Comparison of ENCODE assay signal across 12 cellular contexts in the genomic region with DNA sequence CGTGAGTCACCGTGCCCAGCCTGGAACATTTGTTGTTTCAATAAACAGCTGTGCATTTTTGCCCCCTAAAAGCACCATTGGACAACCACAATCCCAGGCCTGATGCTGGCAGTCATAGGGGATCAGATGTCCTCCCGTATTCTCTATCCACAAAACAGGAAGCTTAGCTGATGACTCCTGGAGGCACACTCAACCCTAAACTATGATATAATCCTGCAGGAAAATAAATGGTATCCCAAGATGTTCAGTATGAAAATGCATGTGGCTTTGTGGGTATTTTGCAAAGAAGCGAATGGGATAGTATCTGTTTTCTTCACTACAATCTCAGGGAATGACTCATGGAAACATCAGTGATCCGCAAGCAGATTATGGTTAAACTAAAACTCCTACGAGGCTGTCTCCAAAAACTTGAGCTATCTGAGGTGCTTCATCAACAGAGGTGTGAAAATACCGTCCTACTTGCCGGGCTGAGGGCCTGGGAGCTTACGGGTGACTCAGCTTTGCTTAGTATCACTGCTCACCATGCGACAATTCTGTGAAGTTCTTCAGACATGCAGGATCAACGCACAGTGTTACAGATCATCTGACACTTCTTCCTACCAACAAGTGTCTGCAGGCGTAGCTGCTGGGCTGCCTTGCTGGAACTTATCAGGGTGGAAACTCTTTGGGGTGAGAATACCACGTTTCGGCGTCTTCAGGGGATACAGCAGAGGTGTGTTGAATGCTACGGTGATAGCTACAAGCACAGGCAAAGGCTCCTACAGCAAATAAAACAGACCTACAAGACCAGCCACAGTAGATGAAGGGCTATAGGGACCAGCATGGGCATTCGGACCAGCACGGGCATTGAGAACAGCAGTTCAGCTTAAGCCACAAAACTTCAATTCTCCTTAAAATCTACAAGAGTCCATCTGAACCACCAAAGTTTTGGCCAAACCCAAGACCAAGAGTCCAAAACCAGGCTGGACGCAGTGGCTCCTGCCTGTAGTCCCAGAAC.
DNase-seq lines count a peak whose midpoint lies in the region; ATAC-seq and TF ChIP-seq lines count a peak whose summit lies in the region.
"Had no signal": no experiment of that assay in that cellular context is flagged by ENCODE, and none has a peak within 500 bp of the region (broad histone marks: within the 10 kb centered on the region; RNA-seq: fewer than 3 reads in every experiment).

No MANE protein-coding gene starts in this region.

- peaks cover 8% of the 10 kb centered on the region for H3K9me3 Mint-ChIP-seq in endodermal cell

- TF ChIP-seq CTCF in AG10803 (conservative IDR thresholded peaks at IDR 0.05; ENCODE audit: low read length) (no peak), endodermal cell (conservative IDR thresholded peaks at IDR 0.05) (no peak), lower lobe of right lung (IDR thresholded peaks at IDR 0.05) (no peak)

- H3K27ac ChIP-seq in endodermal cell (ENCODE audit: low read depth, low read length) (no peak overlapping the region), lower lobe of right lung (no peak overlapping the region)
- H3K27ac ChIP-seq: RWPE1 had no signal

- H3K27me3 ChIP-seq in endodermal cell (ENCODE audit: control insufficient read depth, insufficient read depth, low read length, poor library complexity, severe bottlenecking): no peaks in the 10 kb centered on the region
- no peaks in the 10 kb centered on the region for H3K27me3 ChIP-seq in lower lobe of right lung (ENCODE audit: low read depth)

- ATAC-seq in lower lobe of right lung: no peak

- 85 to 87% methylated on average over 16 to 19 of the region's 19 CpGs for WGBS in endodermal cell (ENCODE audit: insufficient coverage in 1 of 2, insufficient read length in 1 of 2), 2 experiments

- intact Hi-C loops in lower lobe of right lung (cut with DNase I): no loop called here

- DNase-seq in AG10803 (ENCODE audit: low read depth): peak; percentile 94
- peak; percentile 89 for DNase-seq in HS-27A (ENCODE audit: low read depth)
- DNase-seq in endodermal cell: peak; percentile 55
- peak; percentile 42 for DNase-seq in middle frontal gyrus (ENCODE audit: extremely low spot score, low spot score)
- DNase-seq in RPMI8226: no peak
- DNase-seq in lower lobe of right lung: no peak
- no peak for DNase-seq in germinal center (ENCODE audit: low spot score)
- DNase-seq in NCI-H82 (lab: John Stamatoyannopoulos, UW): no peak
- DNase-seq: activated CD8-positive, alpha-beta memory T cell treated with anti-CD3 and anti-CD28 coated beads, Interleukin-2, amount 50 U/mL, for 48 hours; GDM1; naive B cell had no signal

- no peaks in the 10 kb centered on the region for H3K4me1 ChIP-seq in endodermal cell (ENCODE audit: control insufficient read depth, insufficient read depth, low read length)
- H3K4me1 ChIP-seq in lower lobe of right lung: no peaks in the 10 kb centered on the region

- peak overlapping the region; percentile 82 for H3K27ac Mint-ChIP-seq in endodermal cell

- no peak overlapping the region for H3K4me3 Mint-ChIP-seq in endodermal cell
- H3K4me3 Mint-ChIP-seq: naive B cell had no signal

- H3K27me3 Mint-ChIP-seq in endodermal cell (ENCODE audit: insufficient read depth): no peaks in the 10 kb centered on the region
- H3K27me3 Mint-ChIP-seq: naive B cell had no signal

- no peak overlapping the region for H3K9ac ChIP-seq in endodermal cell (ENCODE audit: extremely low read depth, low read length, poor library complexity, severe bottlenecking)

- H3K4me3 ChIP-seq in AG10803 (ENCODE audit: low read length) (no peak overlapping the region; the same call in 1 of the 2 replicates), endodermal cell (ENCODE audit: low read length) (no peak overlapping the region), lower lobe of right lung (no peak overlapping the region)

- no peaks in the 10 kb centered on the region for H3K36me3 ChIP-seq in endodermal cell (ENCODE audit: control insufficient read depth, insufficient read depth, low read length)
- H3K36me3 ChIP-seq in lower lobe of right lung: peaks cover 7% of the 10 kb centered on the region

- H3K36me3 Mint-ChIP-seq in endodermal cell (ENCODE audit: low read depth): peaks cover 21% of the 10 kb centered on the region

- no peaks in the 10 kb centered on the region for H3K9me3 ChIP-seq in endodermal cell (ENCODE audit: control insufficient read depth, low read length)
- no peaks in the 10 kb centered on the region for H3K9me3 ChIP-seq in lower lobe of right lung

- peaks cover 12% of the 10 kb centered on the region for H3K4me1 Mint-ChIP-seq in endodermal cell

Comparison
In these comparisons a context has a peak if more than half of its experiments do, and no peak if none do; other contexts are left out.
1. DNase-seq: peak in AG10803 (single experiment), HS-27A (single experiment), endodermal cell (single experiment) and middle frontal gyrus (single experiment); none in RPMI8226 (single experiment), lower lobe of right lung (single experiment), germinal center (single experiment) and NCI-H82 (single experiment).